ENCODE assay signal across 1 cellular context in genomic region chr14:91417983-91418386, GRCh38.
TF ChIP-seq lines count a peak whose summit lies in the region.

No MANE protein-coding gene starts in this region.

TF ChIP-seq in K562, 482 proteins besides CTCF, POLR2A, EP300 and RAD21 (continued from another document and continues in another):
- TF ChIP-seq HES1 (IDR thresholded peaks at IDR 0.05; ENCODE audit: low read depth) (no peak), SP1 (CRISPR knock-in tag; IDR thresholded peaks at IDR 0.05) (no peak), CXXC5 (CRISPR knock-in tag; IDR thresholded peaks at IDR 0.05) (peak; percentile 80), KDM4B (IDR thresholded peaks at IDR 0.05; ENCODE audit: borderline replicate concordance in 2 of 2, low read depth in 1 of 2) (no peak), NFE2L1 (tag; IDR thresholded peaks at IDR 0.05; ENCODE audit: borderline replicate concordance, low read depth) (no peak), SIRT6 (IDR thresholded peaks at IDR 0.05; ENCODE audit: low read depth, low read length) (no peak), ZC3H11A (IDR thresholded peaks at IDR 0.05; ENCODE audit: low read depth, low read length) (no peak), RBFOX2 (IDR thresholded peaks at IDR 0.05; ENCODE audit: low read depth, low read length) (peak; percentile 72), EZH2 (IDR thresholded peaks at IDR 0.05; ENCODE audit: borderline replicate concordance, low read depth, low read length) (no peak), CHD4 (IDR thresholded peaks at IDR 0.05; ENCODE audit: insufficient read depth, insufficient replicate concordance, low read depth, low read length, poor library complexity, severe bottlenecking) (no peak), MLLT1 (IDR thresholded peaks at IDR 0.05) (no peak), SMAD1 (IDR thresholded peaks at IDR 0.05; ENCODE audit: low read depth, low read length, partially characterized antibody) (no peak), PRPF4 (IDR thresholded peaks at IDR 0.05; ENCODE audit: insufficient read depth, low read depth, low read length, poor library complexity, severe bottlenecking) (no peak), KDM2B (CRISPR knock-in tag; IDR thresholded peaks at IDR 0.05) (no peak), GTF2F1 (IDR thresholded peaks at IDR 0.05; ENCODE audit: low read depth, low read length) (no peak), NCOR1 (IDR thresholded peaks at IDR 0.05) (no peak), STAG1 (CRISPR knock-in tag; IDR thresholded peaks at IDR 0.05; ENCODE audit: borderline replicate concordance) (peak; percentile 78), PHTF2 (CRISPR knock-in tag; IDR thresholded peaks at IDR 0.05) (no peak), POLR3A (IDR thresholded peaks at IDR 0.05; ENCODE audit: borderline replicate concordance, extremely low read depth, insufficient read depth, insufficient read length) (no peak), PTRF (tag; IDR thresholded peaks at IDR 0.05) (no peak), SMARCE1 (IDR thresholded peaks at IDR 0.05) (no peak), ETS1 (conservative IDR thresholded peaks at IDR 0.05; ENCODE audit: control insufficient read depth, low read depth, low read length) (no peak), USF1 (CRISPR knock-in tag; IDR thresholded peaks at IDR 0.05) (peak; percentile 69), GABPB2 (CRISPR knock-in tag; conservative IDR thresholded peaks at IDR 0.05) (no peak), KAT2B (IDR thresholded peaks at IDR 0.05; ENCODE audit: low read depth, low read length) (no peak), PYGO2 (tag; IDR thresholded peaks at IDR 0.05) (no peak), RCOR1 (IDR thresholded peaks at IDR 0.05; ENCODE audit: borderline replicate concordance in 1 of 2, low read depth in 2 of 2, low read length in 2 of 2) (no peak), THRB (CRISPR knock-in tag; conservative IDR thresholded peaks at IDR 0.05) (no peak), ZNF146 (CRISPR knock-in tag; IDR thresholded peaks at IDR 0.05; ENCODE audit: unreplicated experiment) (no peak), SMARCB1 (IDR thresholded peaks at IDR 0.05; ENCODE audit: insufficient read length, low read depth) (no peak), ZNF134 (CRISPR knock-in tag; conservative IDR thresholded peaks at IDR 0.05) (no peak), ARID3B (CRISPR knock-in tag; IDR thresholded peaks at IDR 0.05; ENCODE audit: borderline replicate concordance) (no peak), NR2C1 (IDR thresholded peaks at IDR 0.05) (no peak), NR2C1 (tag; IDR thresholded peaks at IDR 0.05) (no peak), ZNF584 (CRISPR knock-in tag; IDR thresholded peaks at IDR 0.05; ENCODE audit: low read depth) (no peak), DPF2 (IDR thresholded peaks at IDR 0.05) (no peak), ZNF311 (CRISPR knock-in tag; IDR thresholded peaks at IDR 0.05) (no peak), NFXL1 (CRISPR knock-in tag; IDR thresholded peaks at IDR 0.05) (no peak), MAFF (IDR thresholded peaks at IDR 0.05; ENCODE audit: low read length) (no peak), KAT7 (CRISPR knock-in tag; IDR thresholded peaks at IDR 0.05; ENCODE audit: borderline replicate concordance) (no peak), CEBPG (CRISPR knock-in tag; IDR thresholded peaks at IDR 0.05) (peak; percentile 63; the same call in 1 of the 2 replicates), CEBPG (tag; conservative IDR thresholded peaks at IDR 0.05 in 1 of 2, IDR thresholded peaks at IDR 0.05 in 1 of 2) (no peak), ARID2 (IDR thresholded peaks at IDR 0.05) (no peak), PTBP1 (IDR thresholded peaks at IDR 0.05; ENCODE audit: low read depth, low read length) (no peak), NELFE (IDR thresholded peaks at IDR 0.05; ENCODE audit: insufficient read depth, insufficient read length) (no peak)
- TF ChIP-seq, protein P1, sequence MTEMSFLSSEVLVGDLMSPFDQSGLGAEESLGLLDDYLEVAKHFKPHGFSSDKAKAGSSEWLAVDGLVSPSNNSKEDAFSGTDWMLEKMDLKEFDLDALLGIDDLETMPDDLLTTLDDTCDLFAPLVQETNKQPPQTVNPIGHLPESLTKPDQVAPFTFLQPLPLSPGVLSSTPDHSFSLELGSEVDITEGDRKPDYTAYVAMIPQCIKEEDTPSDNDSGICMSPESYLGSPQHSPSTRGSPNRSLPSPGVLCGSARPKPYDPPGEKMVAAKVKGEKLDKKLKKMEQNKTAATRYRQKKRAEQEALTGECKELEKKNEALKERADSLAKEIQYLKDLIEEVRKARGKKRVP (CRISPR knock-in tag; IDR thresholded peaks at IDR 0.05): no peak
- TF ChIP-seq, protein P2, sequence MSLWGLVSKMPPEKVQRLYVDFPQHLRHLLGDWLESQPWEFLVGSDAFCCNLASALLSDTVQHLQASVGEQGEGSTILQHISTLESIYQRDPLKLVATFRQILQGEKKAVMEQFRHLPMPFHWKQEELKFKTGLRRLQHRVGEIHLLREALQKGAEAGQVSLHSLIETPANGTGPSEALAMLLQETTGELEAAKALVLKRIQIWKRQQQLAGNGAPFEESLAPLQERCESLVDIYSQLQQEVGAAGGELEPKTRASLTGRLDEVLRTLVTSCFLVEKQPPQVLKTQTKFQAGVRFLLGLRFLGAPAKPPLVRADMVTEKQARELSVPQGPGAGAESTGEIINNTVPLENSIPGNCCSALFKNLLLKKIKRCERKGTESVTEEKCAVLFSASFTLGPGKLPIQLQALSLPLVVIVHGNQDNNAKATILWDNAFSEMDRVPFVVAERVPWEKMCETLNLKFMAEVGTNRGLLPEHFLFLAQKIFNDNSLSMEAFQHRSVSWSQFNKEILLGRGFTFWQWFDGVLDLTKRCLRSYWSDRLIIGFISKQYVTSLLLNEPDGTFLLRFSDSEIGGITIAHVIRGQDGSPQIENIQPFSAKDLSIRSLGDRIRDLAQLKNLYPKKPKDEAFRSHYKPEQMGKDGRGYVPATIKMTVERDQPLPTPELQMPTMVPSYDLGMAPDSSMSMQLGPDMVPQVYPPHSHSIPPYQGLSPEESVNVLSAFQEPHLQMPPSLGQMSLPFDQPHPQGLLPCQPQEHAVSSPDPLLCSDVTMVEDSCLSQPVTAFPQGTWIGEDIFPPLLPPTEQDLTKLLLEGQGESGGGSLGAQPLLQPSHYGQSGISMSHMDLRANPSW (CRISPR knock-in tag; IDR thresholded peaks at IDR 0.05): no peak
- TF ChIP-seq, protein P3, sequence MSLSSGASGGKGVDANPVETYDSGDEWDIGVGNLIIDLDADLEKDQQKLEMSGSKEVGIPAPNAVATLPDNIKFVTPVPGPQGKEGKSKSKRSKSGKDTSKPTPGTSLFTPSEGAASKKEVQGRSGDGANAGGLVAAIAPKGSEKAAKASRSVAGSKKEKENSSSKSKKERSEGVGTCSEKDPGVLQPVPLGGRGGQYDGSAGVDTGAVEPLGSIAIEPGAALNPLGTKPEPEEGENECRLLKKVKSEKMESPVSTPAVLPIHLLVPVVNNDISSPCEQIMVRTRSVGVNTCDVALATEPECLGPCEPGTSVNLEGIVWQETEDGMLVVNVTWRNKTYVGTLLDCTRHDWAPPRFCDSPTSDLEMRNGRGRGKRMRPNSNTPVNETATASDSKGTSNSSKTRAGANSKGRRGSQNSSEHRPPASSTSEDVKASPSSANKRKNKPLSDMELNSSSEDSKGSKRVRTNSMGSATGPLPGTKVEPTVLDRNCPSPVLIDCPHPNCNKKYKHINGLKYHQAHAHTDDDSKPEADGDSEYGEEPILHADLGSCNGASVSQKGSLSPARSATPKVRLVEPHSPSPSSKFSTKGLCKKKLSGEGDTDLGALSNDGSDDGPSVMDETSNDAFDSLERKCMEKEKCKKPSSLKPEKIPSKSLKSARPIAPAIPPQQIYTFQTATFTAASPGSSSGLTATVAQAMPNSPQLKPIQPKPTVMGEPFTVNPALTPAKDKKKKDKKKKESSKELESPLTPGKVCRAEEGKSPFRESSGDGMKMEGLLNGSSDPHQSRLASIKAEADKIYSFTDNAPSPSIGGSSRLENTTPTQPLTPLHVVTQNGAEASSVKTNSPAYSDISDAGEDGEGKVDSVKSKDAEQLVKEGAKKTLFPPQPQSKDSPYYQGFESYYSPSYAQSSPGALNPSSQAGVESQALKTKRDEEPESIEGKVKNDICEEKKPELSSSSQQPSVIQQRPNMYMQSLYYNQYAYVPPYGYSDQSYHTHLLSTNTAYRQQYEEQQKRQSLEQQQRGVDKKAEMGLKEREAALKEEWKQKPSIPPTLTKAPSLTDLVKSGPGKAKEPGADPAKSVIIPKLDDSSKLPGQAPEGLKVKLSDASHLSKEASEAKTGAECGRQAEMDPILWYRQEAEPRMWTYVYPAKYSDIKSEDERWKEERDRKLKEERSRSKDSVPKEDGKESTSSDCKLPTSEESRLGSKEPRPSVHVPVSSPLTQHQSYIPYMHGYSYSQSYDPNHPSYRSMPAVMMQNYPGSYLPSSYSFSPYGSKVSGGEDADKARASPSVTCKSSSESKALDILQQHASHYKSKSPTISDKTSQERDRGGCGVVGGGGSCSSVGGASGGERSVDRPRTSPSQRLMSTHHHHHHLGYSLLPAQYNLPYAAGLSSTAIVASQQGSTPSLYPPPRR (CRISPR knock-in tag; IDR thresholded peaks at IDR 0.05; ENCODE audit: borderline replicate concordance): peak; percentile 68; the same call in 1 of the 2 replicates
- TF ChIP-seq, protein P4, sequence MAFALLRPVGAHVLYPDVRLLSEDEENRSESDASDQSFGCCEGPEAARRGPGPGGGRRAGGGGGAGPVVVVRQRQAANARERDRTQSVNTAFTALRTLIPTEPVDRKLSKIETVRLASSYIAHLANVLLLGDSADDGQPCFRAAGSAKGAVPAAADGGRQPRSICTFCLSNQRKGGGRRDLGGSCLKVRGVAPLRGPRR (CRISPR knock-in tag; IDR thresholded peaks at IDR 0.05): no peak
